In genomic region chr3:14947105-14947885, GRCh38 we compare ENCODE assay signal across 1 cellular context.
TF ChIP-seq lines count a peak whose summit lies in the region.

TSS of gene NR2C2 (plus strand) at chr3:14947583. CDS start at chr3:15003915, 56,332 bp downstream.

TF ChIP-seq in HEK293, 187 proteins besides CTCF, POLR2A, EP300 and RAD21 (continued from another document and continues in another):
- TF ChIP-seq ZFP41 (tag by site-specific recombination; IDR thresholded peaks at IDR 0.05; ENCODE audit: borderline replicate concordance) = no peak
- TF ChIP-seq ZNF585B (tag by site-specific recombination; IDR thresholded peaks at IDR 0.05) = no peak
- no peak for TF ChIP-seq ZNF549 (tag by site-specific recombination; IDR thresholded peaks at IDR 0.05)
- no peak for TF ChIP-seq ZNF394 (tag by site-specific recombination; IDR thresholded peaks at IDR 0.05; ENCODE audit: borderline replicate concordance)
- TF ChIP-seq ZNF433 (tag by site-specific recombination; IDR thresholded peaks at IDR 0.05; ENCODE audit: low read depth) = no peak
- TF ChIP-seq ZNF518A (tag by site-specific recombination; conservative IDR thresholded peaks at IDR 0.05; ENCODE audit: low read depth) = no peak
- TF ChIP-seq ZNF324 (tag by site-specific recombination; IDR thresholded peaks at IDR 0.05) = no peak
- TF ChIP-seq ZNF221 (tag by site-specific recombination; IDR thresholded peaks at IDR 0.05; ENCODE audit: borderline replicate concordance) = no peak
- no peak for TF ChIP-seq PBX3 (CRISPR knock-in tag; IDR thresholded peaks at IDR 0.05)
- no peak for TF ChIP-seq ZNF140 (tag by site-specific recombination; IDR thresholded peaks at IDR 0.05)
- no peak for TF ChIP-seq ZNF785 (tag by site-specific recombination; IDR thresholded peaks at IDR 0.05)
- TF ChIP-seq ZBTB44 (tag by site-specific recombination; IDR thresholded peaks at IDR 0.05) = no peak
- 0 out of 2 replicates have a peak, but pooled peaks have one; percentile 6 for TF ChIP-seq ZNF580 (tag by site-specific recombination; IDR thresholded peaks at IDR 0.05)
- no peak for TF ChIP-seq ZNF280C (tag by site-specific recombination; IDR thresholded peaks at IDR 0.05)
- no peak for TF ChIP-seq ZNF548 (tag by site-specific recombination; IDR thresholded peaks at IDR 0.05)
- TF ChIP-seq ZFP69B (tag by site-specific recombination; IDR thresholded peaks at IDR 0.05) = peak; percentile 89; the same call in 1 of the 2 replicates
- no peak for TF ChIP-seq ZNF302 (tag by site-specific recombination; IDR thresholded peaks at IDR 0.05; ENCODE audit: low read depth)
- no peak for TF ChIP-seq GLIS2 (tag by site-specific recombination; IDR thresholded peaks at IDR 0.05)
- TF ChIP-seq ZNF837 (tag by site-specific recombination; IDR thresholded peaks at IDR 0.05) = no peak
- no peak for TF ChIP-seq ELK4 (IDR thresholded peaks at IDR 0.05; ENCODE audit: borderline replicate concordance, low read depth, low read length)
- TF ChIP-seq ZNF558 (tag by site-specific recombination; IDR thresholded peaks at IDR 0.05) = no peak
- no peak for TF ChIP-seq ZNF404 (tag by site-specific recombination; IDR thresholded peaks at IDR 0.05)
- TF ChIP-seq BCL11A (tag by site-specific recombination; IDR thresholded peaks at IDR 0.05; ENCODE audit: low read depth) = peak; percentile 79; the same call in 1 of the 2 replicates
- TF ChIP-seq ZNF561 (tag by site-specific recombination; IDR thresholded peaks at IDR 0.05; ENCODE audit: borderline replicate concordance) = no peak
- TF ChIP-seq ZNF473 (tag by site-specific recombination; IDR thresholded peaks at IDR 0.05) = no peak
- no peak for TF ChIP-seq MYNN (tag by site-specific recombination; IDR thresholded peaks at IDR 0.05; ENCODE audit: borderline replicate concordance)
- TF ChIP-seq ZNF530 (tag by site-specific recombination; IDR thresholded peaks at IDR 0.05; ENCODE audit: low read depth) = no peak
- peak; percentile 36; the same call in 1 of the 2 replicates for TF ChIP-seq KLF10 (tag by site-specific recombination; IDR thresholded peaks at IDR 0.05)
- peak; percentile 41 for TF ChIP-seq EGR2 (tag by site-specific recombination; IDR thresholded peaks at IDR 0.05; ENCODE audit: low read depth)
- TF ChIP-seq BCL11B (tag by site-specific recombination; IDR thresholded peaks at IDR 0.05; ENCODE audit: low read depth) = peak; percentile 96
- peak; percentile 72 for TF ChIP-seq PATZ1 (tag by site-specific recombination; IDR thresholded peaks at IDR 0.05)
- peak; percentile 41; the same call in 1 of the 2 replicates for TF ChIP-seq ZNF513 (tag by site-specific recombination; IDR thresholded peaks at IDR 0.05)
- no peak for TF ChIP-seq ZNF677 (tag by site-specific recombination; IDR thresholded peaks at IDR 0.05)
- no peak for TF ChIP-seq ZSCAN23 (tag by site-specific recombination; IDR thresholded peaks at IDR 0.05)
- no peak for TF ChIP-seq PRDM4 (tag by site-specific recombination; IDR thresholded peaks at IDR 0.05)
- peak; percentile 71 for TF ChIP-seq KLF9 (tag by site-specific recombination; IDR thresholded peaks at IDR 0.05; ENCODE audit: low read depth)
- no peak for TF ChIP-seq ZBTB6 (tag by site-specific recombination; IDR thresholded peaks at IDR 0.05)
- TF ChIP-seq ZNF488 (tag by site-specific recombination; IDR thresholded peaks at IDR 0.05) = no peak
- no peak for TF ChIP-seq ZNF544 (tag by site-specific recombination; IDR thresholded peaks at IDR 0.05)
- TF ChIP-seq ZNF223 (tag by site-specific recombination; IDR thresholded peaks at IDR 0.05) = no peak
- peak; percentile 72; the same call in 1 of the 2 replicates for TF ChIP-seq ZNF660 (tag by site-specific recombination; IDR thresholded peaks at IDR 0.05)
- no peak for TF ChIP-seq TRIM28 (IDR thresholded peaks at IDR 0.05; ENCODE audit: borderline replicate concordance, low read length)
